ENCODE assay signal across 29 cellular contexts in the genomic region with DNA sequence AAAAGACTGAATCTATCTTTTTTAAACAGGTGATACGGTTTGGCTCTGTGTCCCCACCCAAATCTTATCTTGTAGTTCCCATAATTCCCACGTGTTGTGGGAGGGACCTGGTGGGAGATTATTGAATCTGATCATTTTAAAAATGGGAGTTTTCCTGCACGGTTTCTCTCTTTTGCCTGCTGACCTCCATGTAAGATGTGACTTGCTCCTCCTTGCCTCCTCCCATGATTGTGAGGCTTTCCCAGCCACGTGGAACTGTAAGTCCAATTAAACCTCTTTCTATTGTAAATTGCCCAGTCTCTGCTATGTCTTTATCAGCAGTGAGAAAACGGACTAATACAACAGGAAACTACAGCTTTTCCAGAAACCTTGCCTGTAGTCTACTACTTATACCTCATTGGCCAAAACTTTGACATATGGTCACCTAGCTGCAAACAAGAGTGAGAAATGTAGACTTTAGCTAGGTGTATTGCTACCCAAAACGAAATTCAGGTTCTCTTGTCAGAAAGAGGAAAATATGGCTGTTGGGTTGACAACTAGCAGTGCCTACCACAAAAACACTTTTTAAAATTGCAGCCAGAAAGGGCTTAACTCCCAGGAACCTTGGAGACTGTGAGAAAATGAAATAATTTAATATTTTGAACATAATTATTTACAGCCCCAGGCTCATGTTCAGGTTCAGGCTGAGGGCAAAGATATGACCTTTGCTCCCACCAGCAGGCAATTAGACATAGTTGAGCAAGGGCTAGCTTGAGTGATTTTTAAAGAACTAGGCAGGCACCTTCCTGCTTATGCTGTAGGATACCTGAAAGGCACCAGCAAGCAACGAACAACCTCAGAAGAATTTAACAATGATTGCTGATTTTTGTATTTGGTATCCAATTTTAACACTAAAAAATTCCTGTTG.
"Had no signal": no experiment of that assay in that cellular context is flagged by ENCODE, and none has a peak within 500 bp of the region (broad histone marks: within the 10 kb centered on the region; RNA-seq: fewer than 3 reads in every experiment).

No MANE protein-coding gene starts in this region.

- H3K4me2 ChIP-seq: PC-9 had no signal

- H3K9me3 ChIP-seq: adrenal gland, body of pancreas, breast epithelium, MG63 had no signal

- H3K36me3 ChIP-seq: adrenal gland, breast epithelium, MG63 had no signal

- H3K27ac ChIP-seq: adrenal gland, body of pancreas, breast epithelium, PC-9, RWPE1 had no signal

- H3K9me3 Mint-ChIP-seq: activated naive CD4-positive, alpha-beta T cell treated with anti-CD3 and anti-CD28 coated beads for 36 hours; activated T-cell treated with anti-CD3 and anti-CD28 coated beads, Interleukin-2, amount 50 U/mL, for 24 hours had no signal

- DNase-seq: activated CD4-positive, alpha-beta T cell treated with anti-CD3 and anti-CD28 coated beads, Interleukin-2, amount 10 ng/mL, durations not matched to agents 7 days and 5 days; activated CD4-positive, alpha-beta T cell treated with anti-CD3 and anti-CD28 coated beads, Interleukin-2, amount 50 U/mL, for 48 hours; activated CD8-positive, alpha-beta T cell treated with anti-CD3 and anti-CD28 coated beads, Interleukin-2, amount 10 ng/mL, durations not matched to agents 7 days and 5 days; activated gamma-delta T cell; activated naive CD4-positive, alpha-beta T cell treated with anti-CD3 and anti-CD28 coated beads for 36 hours; activated T-cell treated with anti-CD3 and anti-CD28 coated beads, Interleukin-2, amount 50 U/mL, for 24 hours; adrenal gland; body of pancreas; cerebellar nuclear complex; Kasumi-1; KG1; MG63; NCI-H1048; NCI-H1105 treated with DMSO at 0.1 percent for 48 hours; NCI-H1436; NCI-H1694 treated with DMSO at 0.1 percent for 48 hours; NCI-H2029; NCI-H345; NCI-H524 treated with DMSO at 0.1 percent for 48 hours; PC-9; SIG-M5 had no signal

- H3K4me3 Mint-ChIP-seq: activated CD4-positive, alpha-beta T cell treated with anti-CD3 and anti-CD28 coated beads, Interleukin-2, amount 10 ng/mL, durations not matched to agents 7 days and 5 days; activated CD8-positive, alpha-beta T cell treated with anti-CD3 and anti-CD28 coated beads, Interleukin-2, amount 10 ng/mL, durations not matched to agents 7 days and 5 days; activated naive CD4-positive, alpha-beta T cell treated with anti-CD3 and anti-CD28 coated beads for 36 hours; activated T-cell treated with anti-CD3 and anti-CD28 coated beads, Interleukin-2, amount 50 U/mL, for 24 hours had no signal

- H3K4me3 ChIP-seq: adrenal gland, body of pancreas, breast epithelium, MG63, PC-9 had no signal

- H3K27me3 ChIP-seq: adrenal gland, body of pancreas, MG63 had no signal

- H3K27ac Mint-ChIP-seq: activated CD4-positive, alpha-beta T cell treated with anti-CD3 and anti-CD28 coated beads, Interleukin-2, amount 10 ng/mL, durations not matched to agents 7 days and 5 days; activated CD8-positive, alpha-beta T cell treated with anti-CD3 and anti-CD28 coated beads, Interleukin-2, amount 10 ng/mL, durations not matched to agents 7 days and 5 days; activated naive CD4-positive, alpha-beta T cell treated with anti-CD3 and anti-CD28 coated beads for 36 hours; activated naive CD4-positive, alpha-beta T cell treated with anti-CD3 and anti-CD28 coated beads, Interleukin-2, amount 50 U/mL, for 72 hours; activated T-cell treated with anti-CD3 and anti-CD28 coated beads, Interleukin-2, amount 50 U/mL, for 24 hours; activated T-helper 2 cell treated with anti-CD3 and anti-CD28 coated beads, Interferon-gamma antibody, Interleukin-2, Interleukin-4, amounts not matched to agents 10 μg/mL and 5 μg/mL and 100 μg/mL, durations not matched to agents 14 hours and 24 hours and 36 hours had no signal

- H3K4me1 ChIP-seq: adrenal gland, body of pancreas, breast epithelium had no signal

- FAIRE-seq: astrocyte, RCC 7860, TTC549 had no signal

- H3K36me3 Mint-ChIP-seq: activated naive CD4-positive, alpha-beta T cell treated with anti-CD3 and anti-CD28 coated beads, Interleukin-2, amount 50 U/mL, for 72 hours had no signal

- ATAC-seq: activated CD8-positive, alpha-beta T cell treated with anti-CD3 and anti-CD28 coated beads, Interleukin-2, amount 10 ng/mL, durations not matched to agents 7 days and 5 days; activated naive CD4-positive, alpha-beta T cell treated with anti-CD3 and anti-CD28 coated beads, Interleukin-2, amount 50 U/mL, for 72 hours; body of pancreas; Right ventricle myocardium inferior had no signal

- H2AFZ ChIP-seq: PC-9 had no signal
